ENCODE assay signal across 1 cellular context in genomic region chr16:1469693-1470201, GRCh38.
TF ChIP-seq lines count a peak whose summit lies in the region.

No MANE protein-coding gene starts in this region.

TF ChIP-seq in HepG2, 621 proteins besides CTCF, POLR2A, EP300 and RAD21:
- TF ChIP-seq NRL (CRISPR knock-in tag; IDR thresholded peaks at IDR 0.05; ENCODE audit: borderline replicate concordance) = no peak
- TF ChIP-seq ZNF574 (CRISPR knock-in tag; IDR thresholded peaks at IDR 0.05) = no peak
- no peak for TF ChIP-seq ZNF552 (CRISPR knock-in tag; IDR thresholded peaks at IDR 0.05; ENCODE audit: borderline replicate concordance)
- no peak for TF ChIP-seq NBN (conservative IDR thresholded peaks at IDR 0.05)
- no peak for TF ChIP-seq ZNF710 (CRISPR knock-in tag; IDR thresholded peaks at IDR 0.05; ENCODE audit: borderline replicate concordance)
- no peak for TF ChIP-seq SOX13 (IDR thresholded peaks at IDR 0.05)
- no peak for TF ChIP-seq SOX13 (CRISPR knock-in tag; conservative IDR thresholded peaks at IDR 0.05 in 1 of 2, IDR thresholded peaks at IDR 0.05 in 1 of 2)
- no peak for TF ChIP-seq SALL2 (CRISPR knock-in tag; IDR thresholded peaks at IDR 0.05)
- TF ChIP-seq PATZ1 (CRISPR knock-in tag; IDR thresholded peaks at IDR 0.05) = no peak
- no peak for TF ChIP-seq SMARCC2 (IDR thresholded peaks at IDR 0.05)
- no peak for TF ChIP-seq SSRP1 (CRISPR knock-in tag; IDR thresholded peaks at IDR 0.05)
- TF ChIP-seq E2F1 (CRISPR knock-in tag; IDR thresholded peaks at IDR 0.05) = no peak
- no peak for TF ChIP-seq SIX4 (CRISPR knock-in tag; IDR thresholded peaks at IDR 0.05)
- TF ChIP-seq ZNF737 (CRISPR knock-in tag; IDR thresholded peaks at IDR 0.05; ENCODE audit: borderline replicate concordance) = no peak
- TF ChIP-seq JDP2 (CRISPR knock-in tag; IDR thresholded peaks at IDR 0.05; ENCODE audit: borderline replicate concordance) = no peak
- no peak for TF ChIP-seq TFDP1 (CRISPR knock-in tag; IDR thresholded peaks at IDR 0.05; ENCODE audit: borderline replicate concordance)
- TF ChIP-seq ZNF724P (CRISPR knock-in tag; IDR thresholded peaks at IDR 0.05; ENCODE audit: borderline replicate concordance) = no peak
- TF ChIP-seq MYPOP (CRISPR knock-in tag; IDR thresholded peaks at IDR 0.05) = no peak
- no peak for TF ChIP-seq POLR2AphosphoS2 (IDR thresholded peaks at IDR 0.05; ENCODE audit: low read depth, low read length)
